11 cellular contexts compared by ENCODE assay signal in genomic region chr2:64937341-64938230, GRCh38. TPM values are rescaled to one million over a fixed set of nuclear protein-coding genes. Genes with fewer than 3 reads are reported as not detected.
DNase-seq lines count a peak whose midpoint lies in the region; ATAC-seq, FAIRE-seq and TF ChIP-seq lines count a peak whose summit lies in the region.
"Had no signal": no experiment of that assay in that cellular context is flagged by ENCODE, and none has a peak within 500 bp of the region (broad histone marks: within the 10 kb centered on the region; RNA-seq: fewer than 3 reads in every experiment).

No MANE protein-coding gene starts in this region.

- peaks cover 10% of the 10 kb centered on the region for H3K9me3 Mint-ChIP-seq in type B pancreatic cell

- peak; percentile 56 to 82 (median 76) for DNase-seq in adrenal gland
- peak; percentile 26 to 89 for DNase-seq in gastrocnemius medialis
- no peak for DNase-seq in HEK293T (ENCODE audit: extremely low spot score)
- DNase-seq in sigmoid colon = no peak
- no peak for DNase-seq in HTR-8/SVneo (ENCODE audit: insufficient read length, low spot score)
- no peak for DNase-seq in type B pancreatic cell (ENCODE audit: extremely low spot score, unreplicated experiment)
- DNase-seq: activated effector memory CD4-positive, alpha-beta T cell treated with anti-CD3 and anti-CD28 coated beads, Interleukin-2, amount 50 U/mL, for 16 hours; glutamatergic neuron; stimulated activated CD4-positive, alpha-beta T cell treated with anti-CD3 and anti-CD28 coated beads, Interleukin-12 subunit alpha, Interleukin-12 subunit beta, amount 100 ng/mL, for 4 hours had no signal

- H3K4me1 ChIP-seq in adrenal gland (replicated peaks in 1 of 2) (peaks cover 5 to 13% of the 10 kb centered on the region in 2 donors), gastrocnemius medialis (peaks cover 23 to 29% of the 10 kb centered on the region in 2 donors), sigmoid colon (no peaks in the 10 kb centered on the region)

- CTCF ChIA-PET in HEK293T (lab: Yijun Ruan, JAX) = interaction anchor here (0.6 to 1.1 kb wide), 2 partner anchors 10 to 20 kb away, joined by 3 to 4 read pairs; no protein-coding TSS in a partner anchor

- H3K4me3 ChIP-seq in adrenal gland (peak overlapping the region in 2 of 4 donors; percentile 35 to 38), gastrocnemius medialis (peak overlapping the region; percentile 43 to 52 (median 48)), sigmoid colon (peak overlapping the region in 1 of 4 donors; percentile 3)

- H3K27ac ChIP-seq in adrenal gland (peak overlapping the region; percentile 2 to 73 (median 72)), gastrocnemius medialis (peak overlapping the region; percentile 87 to 91 (median 90)), sigmoid colon (no peak overlapping the region)

- peaks cover 19% of the 10 kb centered on the region for H3K27me3 Mint-ChIP-seq in type B pancreatic cell

- H3K4me1 Mint-ChIP-seq in type B pancreatic cell (ENCODE audit: unreplicated experiment) = no peaks in the 10 kb centered on the region

- 67 to 72% (median 69%) methylated on average over 10 to 12 of the region's 12 CpGs for WGBS in adrenal gland, 4 donors
- WGBS in sigmoid colon, 2 donors = 66 to 73% methylated on average over 12 of the region's 12 CpGs

- peak; percentile 52 for ATAC-seq in GM19023 (IDR thresholded peaks at IDR 0.05; ENCODE audit: unreplicated experiment)
- ATAC-seq in HG02870 (IDR thresholded peaks at IDR 0.05; ENCODE audit: unreplicated experiment) = peak; percentile 29
- peak; percentile 42 to 84 for ATAC-seq in gastrocnemius medialis

- no peaks in the 10 kb centered on the region for H3K36me3 Mint-ChIP-seq in type B pancreatic cell

- no peak overlapping the region for H3K4me3 Mint-ChIP-seq in type B pancreatic cell

- no peak for TF ChIP-seq CTCF in adrenal gland (IDR thresholded peaks at IDR 0.05)
- no peak for TF ChIP-seq CTCF in gastrocnemius medialis (IDR thresholded peaks at IDR 0.05 in 4 of 5, conservative IDR thresholded peaks at IDR 0.05 in 1 of 5)
- TF ChIP-seq CTCF in sigmoid colon (IDR thresholded peaks at IDR 0.05) = no peak
- no peak for TF ChIP-seq CTCF in type B pancreatic cell (conservative IDR thresholded peaks at IDR 0.05)

- H3K9me3 ChIP-seq in adrenal gland (replicated peaks in 1 of 3) (no peaks in the 10 kb centered on the region), gastrocnemius medialis (no peaks in the 10 kb centered on the region), sigmoid colon (no peaks in the 10 kb centered on the region)

- TF ChIP-seq POLR2A in adrenal gland (IDR thresholded peaks at IDR 0.05) (peak in 1 of 2 donors; percentile 22), gastrocnemius medialis (IDR thresholded peaks at IDR 0.05) (peak in 1 of 2 donors; percentile 14), sigmoid colon (IDR thresholded peaks at IDR 0.05) (no peak)

- no peak overlapping the region for H3K27ac Mint-ChIP-seq in type B pancreatic cell

- in situ Hi-C loops in gastrocnemius medialis (cut with MboI; ENCODE audit: low sequenced_read_pairs in 4 of 4) = no loop called here

- H3K36me3 ChIP-seq in adrenal gland (replicated peaks in 1 of 2) (no peaks in the 10 kb centered on the region), gastrocnemius medialis (no peaks in the 10 kb centered on the region), sigmoid colon (no peaks in the 10 kb centered on the region)

- no peaks in the 10 kb centered on the region for H3K27me3 ChIP-seq in adrenal gland
- H3K27me3 ChIP-seq in gastrocnemius medialis = no peaks in the 10 kb centered on the region
- H3K27me3 ChIP-seq in sigmoid colon = no peaks in the 10 kb centered on the region

- POLR2A ChIA-PET in HEK293T (lab: Yijun Ruan, JAX) = no interaction called here

- FAIRE-seq in HTR-8/SVneo (lab: Jason Lieb, UNC) = no peak

- TF ChIP-seq EP300 in sigmoid colon (IDR thresholded peaks at IDR 0.05) = no peak

- intact Hi-C loops in adrenal gland (cut with DNase I) (no loop called here), gastrocnemius medialis (cut with DNase I; ENCODE audit: low total_unique reads) (loop anchor here (1.0 to 2.0 kb wide), 2 partner anchors 20 to 69 kb away; no protein-coding TSS in a partner anchor), sigmoid colon (cut with DNase I) (no loop called here)

TF ChIP-seq in HEK293T, 16 proteins besides CTCF, POLR2A, EP300 and RAD21:
- TF ChIP-seq LEF1 (IDR thresholded peaks at IDR 0.05; ENCODE audit: borderline replicate concordance) = no peak
- TF ChIP-seq SUZ12 (IDR thresholded peaks at IDR 0.05) = no peak
- no peak for TF ChIP-seq SP1 (IDR thresholded peaks at IDR 0.05)
- no peak for TF ChIP-seq ARNT (IDR thresholded peaks at IDR 0.05)
- TF ChIP-seq CTBP1 (IDR thresholded peaks at IDR 0.05; ENCODE audit: borderline replicate concordance) = no peak
- TF ChIP-seq TARDBP (IDR thresholded peaks at IDR 0.05) = no peak

RNA-seq across cellular contexts. Expression of gene SLC1A4, which starts 51.6 kb away (rescaled TPM):
- 100 to 1,000 TPM in 2 of 8 donors, 10 to 100 TPM in 6; 40.5 to 124 (median 60.0) TPM for total RNA-seq in adrenal gland
- polyA plus RNA-seq in adrenal gland = 100 to 1,000 TPM in 1 of 3 donors, 10 to 100 TPM in 2; 13.0 to 196 (median 15.3) TPM
- 10 to 100 TPM in 3 of 4 donors, 1 to 10 TPM in 1; 5.4 to 54.1 (median 14.1) TPM for total RNA-seq in gastrocnemius medialis
- total RNA-seq in sigmoid colon = 10 to 100 TPM in 1 of 4 donors, 1 to 10 TPM in 3; 5.0 to 11.4 (median 5.7) TPM
- 10 to 100 TPM in 1 of 3 donors, 1 to 10 TPM in 1, under 1 TPM in 1; 0.60 to 13.4 (median 4.9) TPM for polyA plus RNA-seq in sigmoid colon
- total RNA-seq in type B pancreatic cell (ENCODE audit: low replicate concordance) = 11.3 and 13.1 TPM in 2 replicates

Comparison
In these comparisons a context has a peak if more than half of its experiments do, and no peak if none do; other contexts are left out.
1. DNase-seq: peak in adrenal gland (7 of 7) and gastrocnemius medialis (2 of 2); none in HEK293T (single experiment), sigmoid colon (single experiment), HTR-8/SVneo (single experiment) and type B pancreatic cell (single experiment).
2. H3K27ac ChIP-seq: peak in adrenal gland (5 of 5) and gastrocnemius medialis (4 of 4); none in sigmoid colon (0 of 4).
3. Peak in every context shown above with its lines, with median percentiles within 50 percentile points of each other: ATAC-seq.